In genomic region chr11:67271548-67272284, GRCh38 we compare ENCODE assay signal across 8 cellular contexts. TPM values are rescaled to one million over a fixed set of nuclear protein-coding genes. Genes with fewer than 3 reads are reported as not detected.
DNase-seq lines count a peak whose midpoint lies in the region; ATAC-seq, FAIRE-seq and TF ChIP-seq lines count a peak whose summit lies in the region.

No MANE protein-coding gene starts in this region.

- TF ChIP-seq RAD21 in liver (IDR thresholded peaks at IDR 0.05) (no peak), HepG2 (CRISPR knock-in tag; IDR thresholded peaks at IDR 0.05) (no peak)

- BruUV-seq in HepG2 (replicated peaks; lab: Mats Ljungman, UMichigan) = no TSS peak

- H3K4me2 ChIP-seq in HepG2 (ENCODE audit: low read depth, low read length) = no peak overlapping the region

- no peaks in the 10 kb centered on the region for H3K36me3 ChIP-seq in liver (ENCODE audit: control insufficient read depth in 4 of 4, insufficient read depth in 3 of 4, low read depth in 1 of 4, low read length in 3 of 4)
- peaks cover 12 to 58% of the 10 kb centered on the region in 2 experiments for H3K36me3 ChIP-seq in HepG2 (replicated peaks in 1 of 2; ENCODE audit: control insufficient read depth in 1 of 2, insufficient read depth in 2 of 2, low read length in 2 of 2)
- H3K36me3 ChIP-seq in upper lobe of left lung = peaks cover 0 to 16% (median 3%) of the 10 kb centered on the region in 4 donors

- DNase-seq in HepG2 (ENCODE audit: low spot score) = no peak
- peak; percentile 48 for DNase-seq in activated T-helper 2 cell treated with anti-CD3 and anti-CD28 coated beads, Interferon-gamma antibody, Interleukin-2, Interleukin-4, amounts not matched to agents 10 μg/mL and 5 μg/mL and 100 μg/mL, durations not matched to agents 14 hours and 24 hours and 36 hours (ENCODE audit: low spot score)
- DNase-seq in memory B cell (ENCODE audit: low spot score in 2 of 2) = no peak
- peak; percentile 53 to 66 for DNase-seq in upper lobe of left lung

- WGBS in liver = 64% methylated on average over 19 of the region's 19 CpGs
- WGBS in HepG2 (ENCODE audit: low lambda C conversion rate) = 90% methylated on average over 6 of the region's 19 CpGs
- 24 to 40% methylated on average over 2 to 19 of the region's 19 CpGs for WGBS in upper lobe of left lung, 2 donors

- intact Hi-C loops in HepG2 (cut with micrococcal nuclease; ENCODE audit: unreplicated experiment) = no loop called here
- intact Hi-C loops in activated T-helper 2 cell treated with anti-CD3 and anti-CD28 coated beads, Interferon-gamma antibody, Interleukin-2, Interleukin-4, amounts not matched to agents 10 μg/mL and 5 μg/mL and 100 μg/mL, durations not matched to agents 14 hours and 24 hours and 36 hours (cut with micrococcal nuclease) = loop anchor here (5.0 kb wide), 2 partner anchors 131 to 236 kb away; partner anchors contain the start of genes CDK2AP2, PITPNM1, PPP1CA and TBC1D10C

- no peaks in the 10 kb centered on the region for H3K9me3 Mint-ChIP-seq in activated T-helper 2 cell treated with anti-CD3 and anti-CD28 coated beads, Interferon-gamma antibody, Interleukin-2, Interleukin-4, amounts not matched to agents 10 μg/mL and 5 μg/mL and 100 μg/mL, durations not matched to agents 14 hours and 24 hours and 36 hours
- no peaks in the 10 kb centered on the region for H3K9me3 Mint-ChIP-seq in memory B cell

- no peaks in the 10 kb centered on the region for H3K27me3 ChIP-seq in liver (ENCODE audit: control insufficient read depth in 4 of 4, insufficient read depth in 4 of 4, low read length in 3 of 4)
- no peaks in the 10 kb centered on the region for H3K27me3 ChIP-seq in HepG2 (ENCODE audit: control insufficient read depth in 1 of 2, insufficient read depth in 2 of 2, low read length in 2 of 2)
- H3K27me3 ChIP-seq in upper lobe of left lung = no peaks in the 10 kb centered on the region

- peak overlapping the region; percentile 94 for H3K4me3 Mint-ChIP-seq in activated T-helper 2 cell treated with anti-CD3 and anti-CD28 coated beads, Interferon-gamma antibody, Interleukin-2, Interleukin-4, amounts not matched to agents 10 μg/mL and 5 μg/mL and 100 μg/mL, durations not matched to agents 14 hours and 24 hours and 36 hours (ENCODE audit: low read depth)
- H3K4me3 Mint-ChIP-seq in memory B cell = peak overlapping the region; percentile 94

- peaks cover 75% of the 10 kb centered on the region for H3K79me2 ChIP-seq in HepG2 (ENCODE audit: insufficient read depth, low read length)

- H3K9me3 ChIP-seq in liver (ENCODE audit: control insufficient read depth in 4 of 4, low read length in 3 of 4) (no peaks in the 10 kb centered on the region), HepG2 (ENCODE audit: low read length) (no peaks in the 10 kb centered on the region), upper lobe of left lung (no peaks in the 10 kb centered on the region)

- ATAC-seq in HepG2 (no peak), memory B cell (ENCODE audit: low read depth) (peak; percentile 7), upper lobe of left lung (ENCODE audit: low FRiP score in 2 of 2) (no peak), GM19023 (IDR thresholded peaks at IDR 0.05; ENCODE audit: unreplicated experiment) (no peak), HG02970 (IDR thresholded peaks at IDR 0.05; ENCODE audit: low FRiP score, unreplicated experiment) (no peak), GM21786 (IDR thresholded peaks at IDR 0.05; ENCODE audit: unreplicated experiment) (no peak)

- in situ Hi-C loops in HepG2 (cut with HindIII; ENCODE audit: extremely low pct_ligation_motif_present, low pct_unique_long_range_greater_than_20kb) = no loop called here

- H3K4me1 ChIP-seq in liver (ENCODE audit: control insufficient read depth in 4 of 4, insufficient read depth in 4 of 4, low read length in 3 of 4) (peaks cover 18 to 90% (median 54%) of the 10 kb centered on the region in 4 donors), HepG2 (ENCODE audit: insufficient read depth, low read length) (peaks cover 41% of the 10 kb centered on the region), upper lobe of left lung (peaks cover 93 to 96% (median 95%) of the 10 kb centered on the region in 4 donors)

- no peak for FAIRE-seq in HepG2 (lab: Jason Lieb, UNC)

- no peaks in the 10 kb centered on the region for H3K27me3 Mint-ChIP-seq in activated T-helper 2 cell treated with anti-CD3 and anti-CD28 coated beads, Interferon-gamma antibody, Interleukin-2, Interleukin-4, amounts not matched to agents 10 μg/mL and 5 μg/mL and 100 μg/mL, durations not matched to agents 14 hours and 24 hours and 36 hours (ENCODE audit: low read depth)
- no peaks in the 10 kb centered on the region for H3K27me3 Mint-ChIP-seq in memory B cell

- peaks cover 64% of the 10 kb centered on the region for H3K4me1 Mint-ChIP-seq in activated T-helper 2 cell treated with anti-CD3 and anti-CD28 coated beads, Interferon-gamma antibody, Interleukin-2, Interleukin-4, amounts not matched to agents 10 μg/mL and 5 μg/mL and 100 μg/mL, durations not matched to agents 14 hours and 24 hours and 36 hours (ENCODE audit: low read depth)
- peaks cover 64% of the 10 kb centered on the region for H3K4me1 Mint-ChIP-seq in memory B cell

- H3K27ac ChIP-seq in liver (ENCODE audit: low read depth in 1 of 2, low read length in 2 of 2) (peak overlapping the region; percentile 43 to 44), HepG2 (ENCODE audit: extremely low read length, insufficient read depth, low read length) (no peak overlapping the region), upper lobe of left lung (peak overlapping the region; percentile 80 to 99 (median 94))

- H4K20me1 ChIP-seq in HepG2 (ENCODE audit: insufficient read depth, low read length) = peaks cover 45% of the 10 kb centered on the region

- no peak overlapping the region for H2AFZ ChIP-seq in HepG2 (ENCODE audit: low read length)

- CTCF ChIA-PET in HepG2 (lab: Yijun Ruan, JAX; ENCODE audit: low intra/inter-chr PET ratio, low total read pairs) = no interaction called here

- TF ChIP-seq POLR2A in HepG2 (IDR thresholded peaks at IDR 0.05; ENCODE audit: insufficient read depth in 1 of 2, low read depth in 2 of 2, low read length in 2 of 2) = no peak
- TF ChIP-seq POLR2A in upper lobe of left lung (IDR thresholded peaks at IDR 0.05) = no peak

- TF ChIP-seq EP300 in HepG2 (IDR thresholded peaks at IDR 0.05; ENCODE audit: low read depth in 2 of 2, low read length in 2 of 2) (no peak), HepG2 (CRISPR knock-in tag; IDR thresholded peaks at IDR 0.05; ENCODE audit: borderline replicate concordance) (no peak), upper lobe of left lung (IDR thresholded peaks at IDR 0.05) (no peak)

- peak overlapping the region; percentile 97 for H3K27ac Mint-ChIP-seq in activated T-helper 2 cell treated with anti-CD3 and anti-CD28 coated beads, Interferon-gamma antibody, Interleukin-2, Interleukin-4, amounts not matched to agents 10 μg/mL and 5 μg/mL and 100 μg/mL, durations not matched to agents 14 hours and 24 hours and 36 hours
- peak overlapping the region; percentile 94 for H3K27ac Mint-ChIP-seq in memory B cell

- POLR2A ChIA-PET in HepG2 (lab: Yijun Ruan, JAX) = no interaction called here

- H3K36me3 Mint-ChIP-seq in activated T-helper 2 cell treated with anti-CD3 and anti-CD28 coated beads, Interferon-gamma antibody, Interleukin-2, Interleukin-4, amounts not matched to agents 10 μg/mL and 5 μg/mL and 100 μg/mL, durations not matched to agents 14 hours and 24 hours and 36 hours (ENCODE audit: low read depth) = peaks cover 83% of the 10 kb centered on the region
- H3K36me3 Mint-ChIP-seq in memory B cell = peaks cover 29% of the 10 kb centered on the region

- no peak for TF ChIP-seq CTCF in liver (IDR thresholded peaks at IDR 0.05; ENCODE audit: low read depth, low read length, missing input control)
- TF ChIP-seq CTCF in HepG2 (CRISPR knock-in tag; IDR thresholded peaks at IDR 0.05) = no peak
- TF ChIP-seq CTCF in upper lobe of left lung (IDR thresholded peaks at IDR 0.05) = no peak

- H3K9ac ChIP-seq in liver (ENCODE audit: low read depth in 1 of 2, low read length in 2 of 2) (no peak overlapping the region), HepG2 (ENCODE audit: insufficient read depth, low read depth, low read length) (no peak overlapping the region)

- H3K4me3 ChIP-seq in liver (ENCODE audit: low read depth in 1 of 3, low read length in 3 of 3) = no peak overlapping the region
- H3K4me3 ChIP-seq in HepG2 (replicated peaks in 1 of 3; ENCODE audit: insufficient read depth in 1 of 3, low read depth in 2 of 3, low read length in 3 of 3) = no peak overlapping the region
- peak overlapping the region in 2 of 4 donors; percentile 16 to 99 for H3K4me3 ChIP-seq in upper lobe of left lung

RNA-seq across cellular contexts. Expression of gene GRK2, which starts 5.4 kb away (rescaled TPM):
- total RNA-seq in liver (10 to 100 TPM; 35.0 to 41.4 TPM), HepG2 (2016; rRNA removed; fragmentation: Illumina TruSeq; extraction: Trizol) (26.3 and 31.3 TPM in 2 replicates), upper lobe of left lung (100 to 1,000 TPM in 4 of 6 donors, 10 to 100 TPM in 2; 76.9 to 232 (median 117) TPM)
- polyA plus RNA-seq in liver (10 to 100 TPM; 13.4 to 28.4 TPM), HepG2 (2011; rRNA removed) (42.4 and 66.8 TPM in 2 replicates)
- total RNA-seq in HepG2 (2016; cell fraction: cytosol; rRNA removed; fragmentation: Illumina TruSeq; extraction: Trizol; ENCODE audit: low read depth) = 26.5 and 26.8 TPM in 2 replicates
- 21.7 and 32.4 TPM in 2 replicates for total RNA-seq in HepG2 (2016; cell fraction: insoluble cytoplasmic fraction; rRNA removed; fragmentation: Illumina TruSeq; extraction: Trizol)
- total RNA-seq in HepG2 (2016; cell fraction: membrane; rRNA removed; fragmentation: Illumina TruSeq; extraction: Trizol) = 46.5 and 47.3 TPM in 2 replicates
- total RNA-seq in HepG2 (2016; cell fraction: nucleus; rRNA removed; fragmentation: Illumina TruSeq; extraction: Trizol) = 25.3 and 29.3 TPM in 2 replicates
- 34.8 and 51.8 TPM in 2 replicates for polyA plus RNA-seq in HepG2 (2011; cell fraction: cytosol; rRNA removed)
- polyA plus RNA-seq in HepG2 (2011; cell fraction: nucleus; rRNA removed) = 202 and 278 TPM in 2 replicates
- polyA plus RNA-seq in HepG2 (2012) = 39.1 and 39.9 TPM in 2 replicates
- 19.6 and 21.3 TPM in 2 replicates for polyA plus RNA-seq in HepG2 (2016; cell fraction: cytosol; fragmentation: Illumina TruSeq; extraction: Trizol; ENCODE audit: low read depth)
- polyA plus RNA-seq in HepG2 (2016; cell fraction: insoluble cytoplasmic fraction; fragmentation: Illumina TruSeq; extraction: Trizol; ENCODE audit: low read depth) = 24.6 and 30.4 TPM in 2 replicates
- polyA plus RNA-seq in HepG2 (2016; cell fraction: membrane; fragmentation: Illumina TruSeq; extraction: Trizol; ENCODE audit: low read depth) = 34.4 and 41.1 TPM in 2 replicates
- 65.6 and 70.5 TPM in 2 replicates for polyA plus RNA-seq in HepG2 (2016; cell fraction: nucleus; fragmentation: Illumina TruSeq; extraction: Trizol; ENCODE audit: insufficient read depth, low read depth)
- 142 and 187 TPM in 2 replicates for polyA minus RNA-seq in HepG2 (2011; rRNA and poly(A)+ RNA removed; ENCODE audit: low replicate concordance)
- polyA minus RNA-seq in HepG2 (2011; cell fraction: cytosol; rRNA and poly(A)+ RNA removed) = 39.4 and 40.8 TPM in 2 replicates
- 41.1 and 50.2 TPM in 2 replicates for polyA minus RNA-seq in HepG2 (2011; cell fraction: nucleus; rRNA and poly(A)+ RNA removed)
- total RNA-seq in activated T-helper 2 cell treated with anti-CD3 and anti-CD28 coated beads, Interferon-gamma antibody, Interleukin-2, Interleukin-4, amounts not matched to agents 10 μg/mL and 5 μg/mL and 100 μg/mL, durations not matched to agents 14 hours and 24 hours and 36 hours = 282 and 287 TPM in 2 replicates

RNA-seq across cellular contexts. Expression of gene ANKRD13D, which starts 17.4 kb away (rescaled TPM):
- total RNA-seq in liver (10 to 100 TPM in 1 of 2 donors, 1 to 10 TPM in 1; 5.6 to 15.0 TPM), HepG2 (2016; rRNA removed; fragmentation: Illumina TruSeq; extraction: Trizol) (4.8 and 18.6 TPM in 2 replicates), upper lobe of left lung (100 to 1,000 TPM in 2 of 6 donors, 10 to 100 TPM in 4; 47.4 to 221 (median 78.3) TPM)
- polyA plus RNA-seq in liver (1 to 10 TPM; 5.5 to 6.1 TPM), HepG2 (2011; rRNA removed) (27.3 and 35.5 TPM in 2 replicates)
- total RNA-seq in HepG2 (2016; cell fraction: cytosol; rRNA removed; fragmentation: Illumina TruSeq; extraction: Trizol; ENCODE audit: low read depth) = 27.6 and 29.6 TPM in 2 replicates
- 5.9 and 17.7 TPM in 2 replicates for total RNA-seq in HepG2 (2016; cell fraction: insoluble cytoplasmic fraction; rRNA removed; fragmentation: Illumina TruSeq; extraction: Trizol)
- total RNA-seq in HepG2 (2016; cell fraction: membrane; rRNA removed; fragmentation: Illumina TruSeq; extraction: Trizol) = 13.2 and 14.7 TPM in 2 replicates
- 26.2 and 27.8 TPM in 2 replicates for total RNA-seq in HepG2 (2016; cell fraction: nucleus; rRNA removed; fragmentation: Illumina TruSeq; extraction: Trizol)
- polyA plus RNA-seq in HepG2 (2011; cell fraction: cytosol; rRNA removed) = 14.4 and 20.5 TPM in 2 replicates
- polyA plus RNA-seq in HepG2 (2011; cell fraction: nucleus; rRNA removed) = 139 and 163 TPM in 2 replicates
- 9.7 and 17.4 TPM in 2 replicates for polyA plus RNA-seq in HepG2 (2012)
- polyA plus RNA-seq in HepG2 (2016; cell fraction: cytosol; fragmentation: Illumina TruSeq; extraction: Trizol; ENCODE audit: low read depth) = 7.4 TPM in 2 replicates
- 5.1 and 7.5 TPM in 2 replicates for polyA plus RNA-seq in HepG2 (2016; cell fraction: insoluble cytoplasmic fraction; fragmentation: Illumina TruSeq; extraction: Trizol; ENCODE audit: low read depth)
- polyA plus RNA-seq in HepG2 (2016; cell fraction: membrane; fragmentation: Illumina TruSeq; extraction: Trizol; ENCODE audit: low read depth) = 10.9 and 11.1 TPM in 2 replicates
- polyA plus RNA-seq in HepG2 (2016; cell fraction: nucleus; fragmentation: Illumina TruSeq; extraction: Trizol; ENCODE audit: insufficient read depth, low read depth) = 77.4 and 86.1 TPM in 2 replicates
- polyA minus RNA-seq in HepG2 (2011; rRNA and poly(A)+ RNA removed; ENCODE audit: low replicate concordance) = 27.0 and 38.7 TPM in 2 replicates
- polyA minus RNA-seq in HepG2 (2011; cell fraction: cytosol; rRNA and poly(A)+ RNA removed) = 4.4 and 7.0 TPM in 2 replicates
- 38.2 and 45.5 TPM in 2 replicates for polyA minus RNA-seq in HepG2 (2011; cell fraction: nucleus; rRNA and poly(A)+ RNA removed)
- 119 and 135 TPM in 2 replicates for total RNA-seq in activated T-helper 2 cell treated with anti-CD3 and anti-CD28 coated beads, Interferon-gamma antibody, Interleukin-2, Interleukin-4, amounts not matched to agents 10 μg/mL and 5 μg/mL and 100 μg/mL, durations not matched to agents 14 hours and 24 hours and 36 hours

RNA-seq across cellular contexts. Expression of gene SSH3, which starts 31.6 kb away (rescaled TPM):
- total RNA-seq in liver (10 to 100 TPM in 1 of 2 donors, 1 to 10 TPM in 1; 4.8 to 10.4 TPM), HepG2 (2016; rRNA removed; fragmentation: Illumina TruSeq; extraction: Trizol) (7.5 and 12.4 TPM in 2 replicates), upper lobe of left lung (10 to 100 TPM; 35.9 to 99.2 (median 53.8) TPM)
- polyA plus RNA-seq in liver (1 to 10 TPM; 7.6 to 8.7 TPM), HepG2 (2011; rRNA removed) (18.6 and 18.8 TPM in 2 replicates)
- total RNA-seq in HepG2 (2016; cell fraction: cytosol; rRNA removed; fragmentation: Illumina TruSeq; extraction: Trizol; ENCODE audit: low read depth) = 2.6 and 4.3 TPM in 2 replicates
- total RNA-seq in HepG2 (2016; cell fraction: insoluble cytoplasmic fraction; rRNA removed; fragmentation: Illumina TruSeq; extraction: Trizol) = 5.5 and 11.6 TPM in 2 replicates
- 5.3 and 7.4 TPM in 2 replicates for total RNA-seq in HepG2 (2016; cell fraction: membrane; rRNA removed; fragmentation: Illumina TruSeq; extraction: Trizol)
- 13.3 and 15.7 TPM in 2 replicates for total RNA-seq in HepG2 (2016; cell fraction: nucleus; rRNA removed; fragmentation: Illumina TruSeq; extraction: Trizol)
- polyA plus RNA-seq in HepG2 (2011; cell fraction: cytosol; rRNA removed) = 5.6 and 8.3 TPM in 2 replicates
- polyA plus RNA-seq in HepG2 (2011; cell fraction: nucleus; rRNA removed) = 74.8 and 103 TPM in 2 replicates
- polyA plus RNA-seq in HepG2 (2012) = 15.3 and 17.6 TPM in 2 replicates
- polyA plus RNA-seq in HepG2 (2016; cell fraction: cytosol; fragmentation: Illumina TruSeq; extraction: Trizol; ENCODE audit: low read depth) = 4.4 and 5.1 TPM in 2 replicates
- 8.5 and 13.0 TPM in 2 replicates for polyA plus RNA-seq in HepG2 (2016; cell fraction: insoluble cytoplasmic fraction; fragmentation: Illumina TruSeq; extraction: Trizol; ENCODE audit: low read depth)
- polyA plus RNA-seq in HepG2 (2016; cell fraction: membrane; fragmentation: Illumina TruSeq; extraction: Trizol; ENCODE audit: low read depth) = 7.7 and 10.7 TPM in 2 replicates
- polyA plus RNA-seq in HepG2 (2016; cell fraction: nucleus; fragmentation: Illumina TruSeq; extraction: Trizol; ENCODE audit: insufficient read depth, low read depth) = 31.0 and 36.7 TPM in 2 replicates
- 9.3 and 33.1 TPM in 2 replicates for polyA minus RNA-seq in HepG2 (2011; rRNA and poly(A)+ RNA removed; ENCODE audit: low replicate concordance)
- polyA minus RNA-seq in HepG2 (2011; cell fraction: cytosol; rRNA and poly(A)+ RNA removed) = 5.9 and 7.6 TPM in 2 replicates
- polyA minus RNA-seq in HepG2 (2011; cell fraction: nucleus; rRNA and poly(A)+ RNA removed) = 12.7 and 14.4 TPM in 2 replicates
- 12.1 and 16.2 TPM in 2 replicates for total RNA-seq in activated T-helper 2 cell treated with anti-CD3 and anti-CD28 coated beads, Interferon-gamma antibody, Interleukin-2, Interleukin-4, amounts not matched to agents 10 μg/mL and 5 μg/mL and 100 μg/mL, durations not matched to agents 14 hours and 24 hours and 36 hours

Comparison
In these comparisons a context has a peak if more than half of its experiments do, and no peak if none do; other contexts are left out.
1. DNase-seq: peak in activated T-helper 2 cell treated with anti-CD3 and anti-CD28 coated beads, Interferon-gamma antibody, Interleukin-2, Interleukin-4, amounts not matched to agents 10 μg/mL and 5 μg/mL and 100 μg/mL, durations not matched to agents 14 hours and 24 hours and 36 hours (single experiment) and upper lobe of left lung (2 of 2); none in HepG2 (single experiment) and memory B cell (0 of 2).